ENCODE assay signal across 9 cellular contexts in the genomic region with DNA sequence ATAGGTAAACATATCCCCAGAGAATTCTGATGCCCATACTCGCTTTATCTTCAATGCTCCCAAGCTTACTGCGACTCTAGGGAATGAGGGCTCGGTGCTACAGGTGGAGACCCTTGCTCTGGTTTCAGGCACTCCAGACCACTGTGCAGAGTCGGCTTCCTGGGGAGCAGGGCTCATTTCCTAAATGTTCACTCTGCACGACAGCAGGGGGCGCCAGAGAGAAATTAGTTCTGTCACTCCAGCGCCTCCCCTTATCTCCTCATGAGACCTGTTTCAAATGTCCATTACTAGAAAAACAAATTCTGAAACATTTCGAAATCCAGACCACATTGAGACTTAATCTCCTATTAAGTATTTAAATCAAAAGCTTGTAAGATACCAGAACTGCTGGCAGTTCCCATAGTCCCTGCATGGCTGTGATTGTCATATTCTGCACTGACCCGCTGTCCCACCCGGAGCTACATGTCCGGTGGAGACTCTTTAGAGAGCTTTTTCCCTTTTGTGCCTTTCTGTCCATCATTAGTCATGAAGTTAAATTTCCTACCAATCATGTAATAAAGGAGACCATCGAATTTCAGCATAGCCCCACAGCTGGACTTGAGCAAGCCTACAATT. TPM values are rescaled to one million over a fixed set of nuclear protein-coding genes. Genes with fewer than 3 reads are reported as not detected.
DNase-seq lines count a peak whose midpoint lies in the region; ATAC-seq, FAIRE-seq and TF ChIP-seq lines count a peak whose summit lies in the region.
"Had no signal": no experiment of that assay in that cellular context is flagged by ENCODE, and none has a peak within 500 bp of the region (broad histone marks: within the 10 kb centered on the region; RNA-seq: fewer than 3 reads in every experiment).

No MANE protein-coding gene starts in this region.

- H3K9ac ChIP-seq in neuronal stem cell (ENCODE audit: low read depth, low read length, poor library complexity): no peak overlapping the region

- peak overlapping the region; percentile 52 for H3K27ac Mint-ChIP-seq in activated T-helper 17 cell treated with anti-CD3 and anti-CD28 coated beads, Interleukin-2, amount 50 U/mL, for 72 hours
- H3K27ac Mint-ChIP-seq: dendritic cell treated with granulocyte-macrophage colony-stimulating factor and Interleukin-4, amounts not matched to agents 40 ng/mL and 50 ng/mL, for 4 days had no signal

- TF ChIP-seq CTCF in foreskin fibroblast (IDR thresholded peaks at IDR 0.05; ENCODE audit: low read depth, low read length): peak; percentile 73
- peak; percentile 46 to 65 for TF ChIP-seq CTCF in suprapubic skin (IDR thresholded peaks at IDR 0.05)

- no peak overlapping the region for H3K4ac ChIP-seq in neuronal stem cell (ENCODE audit: low read length)

- peak; percentile 76 for ATAC-seq in HG03354 (IDR thresholded peaks at IDR 0.05; ENCODE audit: poor library complexity, severe bottlenecking, unreplicated experiment)
- peak; percentile 80 for ATAC-seq in activated T-helper 17 cell treated with anti-CD3 and anti-CD28 coated beads, Interleukin-2, amount 50 U/mL, for 72 hours (replicated peaks)
- no peak for ATAC-seq in GM21447 (IDR thresholded peaks at IDR 0.05; ENCODE audit: unreplicated experiment)

- no peak overlapping the region for H3K18ac ChIP-seq in neuronal stem cell (ENCODE audit: low read length)

- H3K4me3 ChIP-seq in foreskin fibroblast (ENCODE audit: low read depth in 1 of 2, low read length in 2 of 2) (no peak overlapping the region), neuronal stem cell (ENCODE audit: low read length in 2 of 2) (no peak overlapping the region), suprapubic skin (no peak overlapping the region)

- no peak overlapping the region for H3K23ac ChIP-seq in neuronal stem cell (ENCODE audit: low read depth, low read length, poor library complexity)

- H2BK5ac ChIP-seq in neuronal stem cell (ENCODE audit: low read length): no peak overlapping the region

- H3K27me3 ChIP-seq in neuronal stem cell (ENCODE audit: control insufficient read depth in 3 of 3, insufficient read depth in 3 of 3, low read depth in 1 of 3, low read length in 3 of 3) (peaks cover 0 to 2% (median 0%) of the 10 kb centered on the region in 3 experiments), suprapubic skin (no peaks in the 10 kb centered on the region)

- TF ChIP-seq POLR2A in suprapubic skin (IDR thresholded peaks at IDR 0.05): no peak

- no peak overlapping the region for H2BK12ac ChIP-seq in neuronal stem cell (ENCODE audit: low read length)

- no CpG with 5 or more reads among the region's 12 CpGs for WGBS in neuronal stem cell (ENCODE audit: extremely low coverage in 2 of 2, insufficient read length in 2 of 2, insufficient replicate concordance in 1 of 2), 2 donors
- 62% methylated on average over 12 of the region's 12 CpGs for WGBS in suprapubic skin

- H3K9me3 Mint-ChIP-seq in activated T-helper 17 cell treated with anti-CD3 and anti-CD28 coated beads, Interleukin-2, amount 50 U/mL, for 72 hours: no peaks in the 10 kb centered on the region
- H3K9me3 Mint-ChIP-seq: dendritic cell treated with granulocyte-macrophage colony-stimulating factor and Interleukin-4, amounts not matched to agents 40 ng/mL and 50 ng/mL, for 4 days had no signal

- H3K9me3 ChIP-seq in neuronal stem cell (replicated peaks in 1 of 2; ENCODE audit: control insufficient read depth in 2 of 2, insufficient read depth in 1 of 2, low read depth in 1 of 2, low read length in 2 of 2): no peaks in the 10 kb centered on the region
- no peaks in the 10 kb centered on the region for H3K9me3 ChIP-seq in suprapubic skin

- H2BK120ac ChIP-seq in neuronal stem cell (ENCODE audit: low read depth, low read length): no peak overlapping the region

- H4K8ac ChIP-seq in neuronal stem cell (ENCODE audit: low read depth, low read length): no peak overlapping the region

- no peak overlapping the region for H3K4me2 ChIP-seq in neuronal stem cell (ENCODE audit: insufficient read depth, low read length, poor library complexity, severe bottlenecking)

- H3K36me3 Mint-ChIP-seq in activated T-helper 17 cell treated with anti-CD3 and anti-CD28 coated beads, Interleukin-2, amount 50 U/mL, for 72 hours (ENCODE audit: low read depth): peaks cover 44% of the 10 kb centered on the region

- H2AK5ac ChIP-seq in neuronal stem cell (ENCODE audit: low read depth, low read length): no peak overlapping the region

- no peaks in the 10 kb centered on the region for H3K27me3 Mint-ChIP-seq in activated T-helper 17 cell treated with anti-CD3 and anti-CD28 coated beads, Interleukin-2, amount 50 U/mL, for 72 hours
- H3K27me3 Mint-ChIP-seq: dendritic cell treated with granulocyte-macrophage colony-stimulating factor and Interleukin-4, amounts not matched to agents 40 ng/mL and 50 ng/mL, for 4 days had no signal

- H3K27ac ChIP-seq in neuronal stem cell (replicated peaks; ENCODE audit: low read length) (no peak overlapping the region), suprapubic skin (no peak overlapping the region)

- H3K4me1 Mint-ChIP-seq in activated T-helper 17 cell treated with anti-CD3 and anti-CD28 coated beads, Interleukin-2, amount 50 U/mL, for 72 hours: peaks cover 14% of the 10 kb centered on the region

- H3K36me3 ChIP-seq in neuronal stem cell (replicated peaks in 1 of 2; ENCODE audit: control insufficient read depth in 2 of 2, insufficient read depth in 2 of 2, low read length in 2 of 2) (no peaks in the 10 kb centered on the region), suprapubic skin (no peaks in the 10 kb centered on the region)

- H4K91ac ChIP-seq in neuronal stem cell (ENCODE audit: low read depth, low read length, poor library complexity): no peak overlapping the region

- peak; percentile 2 for FAIRE-seq in RCC 7860 (lab: Jason Lieb, UNC)

- H2BK15ac ChIP-seq in neuronal stem cell (ENCODE audit: low read length): no peak overlapping the region

- H3K4me1 ChIP-seq in neuronal stem cell (ENCODE audit: control insufficient read depth in 2 of 2, insufficient read depth in 1 of 2, low read depth in 1 of 2, low read length in 2 of 2) (no peaks in the 10 kb centered on the region), suprapubic skin (peaks cover 23% of the 10 kb centered on the region)

- TF ChIP-seq EP300 in suprapubic skin (IDR thresholded peaks at IDR 0.05): no peak

- H2AFZ ChIP-seq in neuronal stem cell (ENCODE audit: low read length): no peak overlapping the region

- DNase-seq in ELF-1 (ENCODE audit: low read depth, low spot score) (peak; percentile 88), RCC 7860 (ENCODE audit: low spot score) (peak; percentile 10), foreskin fibroblast (peak; percentile 65 to 86), neuronal stem cell (ENCODE audit: low spot score) (peak; percentile 76), suprapubic skin (ENCODE audit: low spot score in 2 of 2) (peak; percentile 86 to 88)

- H3K79me1 ChIP-seq in neuronal stem cell (ENCODE audit: low read depth, low read length): no peaks in the 10 kb centered on the region

- H3K4me3 Mint-ChIP-seq in activated T-helper 17 cell treated with anti-CD3 and anti-CD28 coated beads, Interleukin-2, amount 50 U/mL, for 72 hours: no peak overlapping the region
- H3K4me3 Mint-ChIP-seq: dendritic cell treated with granulocyte-macrophage colony-stimulating factor and Interleukin-4, amounts not matched to agents 40 ng/mL and 50 ng/mL, for 4 days had no signal

- H3K14ac ChIP-seq in neuronal stem cell (ENCODE audit: low read length): no peak overlapping the region

RNA-seq across cellular contexts. Expression of a gene that starts 22.4 kb away (rescaled TPM):
- 10 to 100 TPM; 13.6 to 18.1 TPM for total RNA-seq in activated T-helper 17 cell treated with anti-CD3 and anti-CD28 coated beads, Interleukin-2, amount 50 U/mL, for 72 hours
- polyA plus RNA-seq in neuronal stem cell (2013, experiment 1 of 2): 0.18 TPM
- 0.30 TPM for polyA plus RNA-seq in neuronal stem cell (2013, experiment 2 of 2)
- 1 to 10 TPM in 2 of 4 donors, under 1 TPM in 2; 0.53 to 2.7 (median 1.1) TPM for total RNA-seq in suprapubic skin

RNA-seq across cellular contexts. Expression of a gene that starts 53.7 kb away (rescaled TPM):
- 10 to 100 TPM in 1 of 2 donors, 1 to 10 TPM in 1; 7.5 to 15.6 TPM for total RNA-seq in activated T-helper 17 cell treated with anti-CD3 and anti-CD28 coated beads, Interleukin-2, amount 50 U/mL, for 72 hours
- polyA plus RNA-seq in neuronal stem cell (2013, experiment 1 of 2): 2.3 TPM
- 2.9 TPM for polyA plus RNA-seq in neuronal stem cell (2013, experiment 2 of 2)
- 10 to 100 TPM in 1 of 4 donors, 1 to 10 TPM in 3; 5.6 to 10.9 (median 8.0) TPM for total RNA-seq in suprapubic skin

Comparison
In these comparisons a context has a peak if more than half of its experiments do, and no peak if none do; other contexts are left out.
1. DNase-seq: peak in every context shown above with its lines; median percentile 88 in ELF-1; 87 in suprapubic skin; 76 in neuronal stem cell; 76 in foreskin fibroblast; 10 in RCC 7860.
2. RNA of a gene that starts 22.4 kb away (total RNA-seq): 13.6 to 18.1 TPM in activated T-helper 17 cell treated with anti-CD3 and anti-CD28 coated beads, Interleukin-2, amount 50 U/mL, for 72 hours; 0.53 to 2.7 TPM in suprapubic skin; every median in the first group is over 4 times any median in the second.